Comparison of ENCODE assay signal across 25 cellular contexts in genomic region chr4:616911-617643, GRCh38. TPM values are rescaled to one million over a fixed set of nuclear protein-coding genes. Genes with fewer than 3 reads are reported as not detected.
DNase-seq lines count a peak whose midpoint lies in the region; ATAC-seq and TF ChIP-seq lines count a peak whose summit lies in the region.
"Had no signal": no experiment of that assay in that cellular context is flagged by ENCODE, and none has a peak within 500 bp of the region (broad histone marks: within the 10 kb centered on the region; RNA-seq: fewer than 3 reads in every experiment).

No MANE protein-coding gene starts in this region.

- H3K27ac Mint-ChIP-seq in stimulated activated memory B cell treated with anti-CD40 and anti-IgM and Interleukin-4, amounts not matched to agents 10 μg/mL and 1 μg/mL and 100 μg/mL, for 72 hours = no peak overlapping the region
- H3K27ac Mint-ChIP-seq: IgD-negative memory B cell had no signal

- no peaks in the 10 kb centered on the region for H3K9me3 ChIP-seq in neuronal stem cell (replicated peaks in 1 of 2; ENCODE audit: control insufficient read depth in 2 of 2, insufficient read depth in 1 of 2, low read depth in 1 of 2, low read length in 2 of 2)
- H3K9me3 ChIP-seq in mesenchymal stem cell (ENCODE audit: control insufficient read depth, low read length) = no peaks in the 10 kb centered on the region
- H3K9me3 ChIP-seq: SJCRH30 had no signal

- H3K36me3 Mint-ChIP-seq in stimulated activated memory B cell treated with anti-CD40 and anti-IgM and Interleukin-4, amounts not matched to agents 10 μg/mL and 1 μg/mL and 100 μg/mL, for 72 hours = no peaks in the 10 kb centered on the region
- H3K36me3 Mint-ChIP-seq: CD8-positive, alpha-beta memory T cell; IgD-negative memory B cell had no signal

- H2BK12ac ChIP-seq in neuronal stem cell (ENCODE audit: low read length) (no peak overlapping the region), mesenchymal stem cell (ENCODE audit: low read length in 2 of 2) (no peak overlapping the region)

- H3K9me3 Mint-ChIP-seq in stimulated activated memory B cell treated with anti-CD40 and anti-IgM and Interleukin-4, amounts not matched to agents 10 μg/mL and 1 μg/mL and 100 μg/mL, for 72 hours = peaks cover 5% of the 10 kb centered on the region

- H3K23ac ChIP-seq in neuronal stem cell (ENCODE audit: low read depth, low read length, poor library complexity) (no peak overlapping the region), mesenchymal stem cell (ENCODE audit: low read length in 2 of 2) (peak overlapping the region in 1 of 2 experiments; percentile 32)

- H3K4me2 ChIP-seq in neuronal stem cell (ENCODE audit: insufficient read depth, low read length, poor library complexity, severe bottlenecking) (no peak overlapping the region), mesenchymal stem cell (ENCODE audit: low read length, poor library complexity, severe bottlenecking) (no peak overlapping the region)

- no peak overlapping the region for H3K4me3 ChIP-seq in coronary artery
- H3K4me3 ChIP-seq in neuronal stem cell (ENCODE audit: low read length in 2 of 2) = peak overlapping the region in 1 of 2 donors; percentile 19
- no peak overlapping the region for H3K4me3 ChIP-seq in mesenchymal stem cell (ENCODE audit: insufficient read depth in 1 of 2, low read depth in 1 of 2, low read length in 2 of 2)
- H3K4me3 ChIP-seq: BLaER1 treated with 17β-estradiol and CSF1 and Interleukin-3, amounts not matched to agents 10 nM and 100 nM; SJCRH30 had no signal

- H2AK5ac ChIP-seq in neuronal stem cell (ENCODE audit: low read depth, low read length) (peak overlapping the region; percentile 18), mesenchymal stem cell (ENCODE audit: low read length, severe bottlenecking) (no peak overlapping the region)

- H3K9ac ChIP-seq in neuronal stem cell (ENCODE audit: low read depth, low read length, poor library complexity) (no peak overlapping the region), mesenchymal stem cell (ENCODE audit: low read length) (no peak overlapping the region)
- H3K9ac ChIP-seq: BLaER1 treated with 17β-estradiol and CSF1 and Interleukin-3, amounts not matched to agents 10 nM and 100 nM had no signal

- no peak overlapping the region for H2BK5ac ChIP-seq in neuronal stem cell (ENCODE audit: low read length)
- H2BK5ac ChIP-seq in mesenchymal stem cell (ENCODE audit: low read depth, low read length, poor library complexity, severe bottlenecking) = no peak overlapping the region

- H2BK15ac ChIP-seq in neuronal stem cell (ENCODE audit: low read length) (no peak overlapping the region), mesenchymal stem cell (ENCODE audit: low read depth, poor library complexity, severe bottlenecking) (no peak overlapping the region)

- H4K8ac ChIP-seq in neuronal stem cell (ENCODE audit: low read depth, low read length) = no peak overlapping the region
- no peak overlapping the region for H4K8ac ChIP-seq in mesenchymal stem cell (ENCODE audit: low read length)

- H3K4ac ChIP-seq in neuronal stem cell (ENCODE audit: low read length) (no peak overlapping the region), mesenchymal stem cell (ENCODE audit: low read depth in 1 of 2, low read length in 2 of 2) (no peak overlapping the region)

- H3K79me1 ChIP-seq in neuronal stem cell (ENCODE audit: low read depth, low read length) (no peaks in the 10 kb centered on the region), mesenchymal stem cell (replicated peaks; ENCODE audit: low read length, poor library complexity, severe bottlenecking) (no peaks in the 10 kb centered on the region)

- peak; percentile 80 for ATAC-seq in stimulated activated memory B cell treated with anti-CD40 and anti-IgM and Interleukin-4, amounts not matched to agents 10 μg/mL and 1 μg/mL and 100 μg/mL, for 72 hours

- H3K4me1 ChIP-seq in neuronal stem cell (ENCODE audit: control insufficient read depth in 2 of 2, insufficient read depth in 1 of 2, low read depth in 1 of 2, low read length in 2 of 2) = no peaks in the 10 kb centered on the region
- H3K4me1 ChIP-seq in mesenchymal stem cell (ENCODE audit: control insufficient read depth, insufficient read depth, low read depth, low read length) = no peaks in the 10 kb centered on the region
- H3K4me1 ChIP-seq: SJCRH30 had no signal

- H3K27ac ChIP-seq in coronary artery = no peak overlapping the region
- H3K27ac ChIP-seq in neuronal stem cell (replicated peaks; ENCODE audit: low read length) = no peak overlapping the region
- H3K27ac ChIP-seq in mesenchymal stem cell (ENCODE audit: low read length, poor library complexity, severe bottlenecking) = no peak overlapping the region
- H3K27ac ChIP-seq: 22Rv1; BLaER1 treated with 17β-estradiol and CSF1 and Interleukin-3, amounts not matched to agents 10 nM and 100 nM; SJCRH30 had no signal

- no peak overlapping the region for H4K91ac ChIP-seq in neuronal stem cell (ENCODE audit: low read depth, low read length, poor library complexity)
- H4K91ac ChIP-seq in mesenchymal stem cell (ENCODE audit: low read length) = no peak overlapping the region

- H2AFZ ChIP-seq in neuronal stem cell (ENCODE audit: low read length) (no peak overlapping the region), mesenchymal stem cell (ENCODE audit: low read depth, low read length) (no peak overlapping the region)

- H2BK120ac ChIP-seq in neuronal stem cell (ENCODE audit: low read depth, low read length) (no peak overlapping the region), mesenchymal stem cell (ENCODE audit: low read depth, low read length) (no peak overlapping the region)

- DNase-seq in activated CD8-positive, alpha-beta memory T cell treated with anti-CD3 and anti-CD28 coated beads, Interleukin-2, amount 50 U/mL, for 48 hours = peak; percentile 13
- no peak for DNase-seq in activated CD8-positive, alpha-beta memory T cell treated with anti-CD3 and anti-CD28 coated beads, Interleukin-2, amount 50 U/mL, for 4 hours
- DNase-seq in coronary artery (ENCODE audit: low spot score) = peak; percentile 61
- DNase-seq in neuronal stem cell (ENCODE audit: low spot score) = no peak
- DNase-seq in stimulated activated CD4-positive, alpha-beta T cell treated with anti-CD3 and anti-CD28 coated beads, Interleukin-2, amount 100 ng/mL, for 24 hours = no peak
- no peak for DNase-seq in dermis blood vessel endothelial cell
- DNase-seq in mesenchymal stem cell = no peak
- DNase-seq: ACHN, GOT3, Karpas-422, MV-4-11, NCI-H1105 treated with DMSO at 0.1 percent for 48 hours, NCI-H2029 treated with DMSO at 0.1 percent for 48 hours, NCI-H2171, NCI-H345, NCI-H524 treated with DMSO at 0.1 percent for 48 hours, OCI-M1, SJCRH30 had no signal

- peaks cover 43% of the 10 kb centered on the region for H3K27me3 Mint-ChIP-seq in stimulated activated memory B cell treated with anti-CD40 and anti-IgM and Interleukin-4, amounts not matched to agents 10 μg/mL and 1 μg/mL and 100 μg/mL, for 72 hours

- TF ChIP-seq CTCF in coronary artery (IDR thresholded peaks at IDR 0.05) = no peak

- no peaks in the 10 kb centered on the region for H3K4me1 Mint-ChIP-seq in stimulated activated memory B cell treated with anti-CD40 and anti-IgM and Interleukin-4, amounts not matched to agents 10 μg/mL and 1 μg/mL and 100 μg/mL, for 72 hours
- H3K4me1 Mint-ChIP-seq: CD8-positive, alpha-beta memory T cell had no signal

- no peaks in the 10 kb centered on the region for H3K36me3 ChIP-seq in neuronal stem cell (replicated peaks in 1 of 2; ENCODE audit: control insufficient read depth in 2 of 2, insufficient read depth in 2 of 2, low read length in 2 of 2)
- no peaks in the 10 kb centered on the region for H3K36me3 ChIP-seq in mesenchymal stem cell (ENCODE audit: control insufficient read depth in 1 of 2, insufficient read depth in 2 of 2, low read depth in 1 of 2, low read length in 2 of 2)
- H3K36me3 ChIP-seq: BLaER1 treated with 17β-estradiol and CSF1 and Interleukin-3, amounts not matched to agents 10 nM and 100 nM; SJCRH30 had no signal

- H3K14ac ChIP-seq in neuronal stem cell (ENCODE audit: low read length) (no peak overlapping the region), mesenchymal stem cell (ENCODE audit: low read length in 2 of 2) (no peak overlapping the region)

- WGBS in neuronal stem cell (ENCODE audit: extremely low coverage in 2 of 2, insufficient read length in 2 of 2, insufficient replicate concordance in 1 of 2), 2 donors = no CpG with 5 or more reads among the region's 27 CpGs
- 89% methylated on average over 24 of the region's 27 CpGs for WGBS in mesenchymal stem cell

- H3K27me3 ChIP-seq in neuronal stem cell (ENCODE audit: control insufficient read depth in 3 of 3, insufficient read depth in 3 of 3, low read depth in 1 of 3, low read length in 3 of 3) = peaks cover 0 to 6% (median 0%) of the 10 kb centered on the region in 3 experiments
- H3K27me3 ChIP-seq in mesenchymal stem cell (ENCODE audit: control insufficient read depth in 1 of 2, insufficient read depth in 1 of 2, low read length in 2 of 2) = peaks cover 23 to 35% of the 10 kb centered on the region in 2 experiments
- H3K27me3 ChIP-seq: BLaER1 treated with 17β-estradiol and CSF1 and Interleukin-3, amounts not matched to agents 10 nM and 100 nM; SJCRH30 had no signal

- H3K4me3 Mint-ChIP-seq in stimulated activated memory B cell treated with anti-CD40 and anti-IgM and Interleukin-4, amounts not matched to agents 10 μg/mL and 1 μg/mL and 100 μg/mL, for 72 hours = no peak overlapping the region
- H3K4me3 Mint-ChIP-seq: CD8-positive, alpha-beta memory T cell had no signal

- H3K18ac ChIP-seq in neuronal stem cell (ENCODE audit: low read length) = no peak overlapping the region
- H3K18ac ChIP-seq in mesenchymal stem cell (ENCODE audit: low read depth in 1 of 2, low read length in 2 of 2) = no peak overlapping the region

RNA-seq across cellular contexts. Expression of gene PDE6B, which starts 8.3 kb away (rescaled TPM):
- polyA plus RNA-seq in neuronal stem cell (2013, experiment 1 of 2) = 9.5 TPM
- polyA plus RNA-seq in neuronal stem cell (2013, experiment 2 of 2) = 9.3 TPM
- 7.3 and 7.5 TPM in 2 replicates for total RNA-seq in dermis blood vessel endothelial cell
- 1.3 TPM for polyA plus RNA-seq in mesenchymal stem cell (2013, experiment 1 of 2)
- 0.97 TPM for polyA plus RNA-seq in mesenchymal stem cell (2013, experiment 2 of 2)
- total RNA-seq: M059J, SJCRH30 had no signal

RNA-seq across cellular contexts. Expression of gene TMEM271, which starts 41.0 kb away (rescaled TPM):
- polyA plus RNA-seq in neuronal stem cell (2013, experiment 1 of 2) = not detected
- polyA plus RNA-seq in neuronal stem cell (2013, experiment 2 of 2) = not detected
- not detected in 2 replicates for total RNA-seq in dermis blood vessel endothelial cell
- not detected for polyA plus RNA-seq in mesenchymal stem cell (2013, experiment 1 of 2)
- not detected for polyA plus RNA-seq in mesenchymal stem cell (2013, experiment 2 of 2)
- total RNA-seq: CD8-positive, alpha-beta memory T cell; Daoy; M059J had no signal
- polyA plus RNA-seq: CD8-positive, alpha-beta memory T cell; IgD-negative memory B cell had no signal

RNA-seq across cellular contexts. Expression of gene ATP5ME, which starts 57.0 kb away (rescaled TPM):
- polyA plus RNA-seq in neuronal stem cell (2013, experiment 1 of 2) = 966 TPM
- 911 TPM for polyA plus RNA-seq in neuronal stem cell (2013, experiment 2 of 2)
- 95.5 and 96.7 TPM in 2 replicates for total RNA-seq in dermis blood vessel endothelial cell
- polyA plus RNA-seq in mesenchymal stem cell (2013, experiment 1 of 2) = 1,109 TPM
- polyA plus RNA-seq in mesenchymal stem cell (2013, experiment 2 of 2) = 1,079 TPM

RNA-seq across cellular contexts. Expression of gene MYL5, which starts 57.3 kb away (rescaled TPM):
- 4.1 TPM for polyA plus RNA-seq in neuronal stem cell (2013, experiment 1 of 2)
- polyA plus RNA-seq in neuronal stem cell (2013, experiment 2 of 2) = 3.9 TPM
- total RNA-seq in dermis blood vessel endothelial cell = 7.3 and 13.6 TPM in 2 replicates
- 15.0 TPM for polyA plus RNA-seq in mesenchymal stem cell (2013, experiment 1 of 2)
- polyA plus RNA-seq in mesenchymal stem cell (2013, experiment 2 of 2) = 13.1 TPM

Comparison
In these comparisons a context has a peak if more than half of its experiments do, and no peak if none do; other contexts are left out.
1. DNase-seq: peak in activated CD8-positive, alpha-beta memory T cell treated with anti-CD3 and anti-CD28 coated beads, Interleukin-2, amount 50 U/mL, for 48 hours (single experiment) and coronary artery (single experiment); none in activated CD8-positive, alpha-beta memory T cell treated with anti-CD3 and anti-CD28 coated beads, Interleukin-2, amount 50 U/mL, for 4 hours (single experiment), neuronal stem cell (single experiment), stimulated activated CD4-positive, alpha-beta T cell treated with anti-CD3 and anti-CD28 coated beads, Interleukin-2, amount 100 ng/mL, for 24 hours (0 of 2), dermis blood vessel endothelial cell (single experiment) and mesenchymal stem cell (single experiment).